ENCODE assay signal across 17 cellular contexts in the genomic region with DNA sequence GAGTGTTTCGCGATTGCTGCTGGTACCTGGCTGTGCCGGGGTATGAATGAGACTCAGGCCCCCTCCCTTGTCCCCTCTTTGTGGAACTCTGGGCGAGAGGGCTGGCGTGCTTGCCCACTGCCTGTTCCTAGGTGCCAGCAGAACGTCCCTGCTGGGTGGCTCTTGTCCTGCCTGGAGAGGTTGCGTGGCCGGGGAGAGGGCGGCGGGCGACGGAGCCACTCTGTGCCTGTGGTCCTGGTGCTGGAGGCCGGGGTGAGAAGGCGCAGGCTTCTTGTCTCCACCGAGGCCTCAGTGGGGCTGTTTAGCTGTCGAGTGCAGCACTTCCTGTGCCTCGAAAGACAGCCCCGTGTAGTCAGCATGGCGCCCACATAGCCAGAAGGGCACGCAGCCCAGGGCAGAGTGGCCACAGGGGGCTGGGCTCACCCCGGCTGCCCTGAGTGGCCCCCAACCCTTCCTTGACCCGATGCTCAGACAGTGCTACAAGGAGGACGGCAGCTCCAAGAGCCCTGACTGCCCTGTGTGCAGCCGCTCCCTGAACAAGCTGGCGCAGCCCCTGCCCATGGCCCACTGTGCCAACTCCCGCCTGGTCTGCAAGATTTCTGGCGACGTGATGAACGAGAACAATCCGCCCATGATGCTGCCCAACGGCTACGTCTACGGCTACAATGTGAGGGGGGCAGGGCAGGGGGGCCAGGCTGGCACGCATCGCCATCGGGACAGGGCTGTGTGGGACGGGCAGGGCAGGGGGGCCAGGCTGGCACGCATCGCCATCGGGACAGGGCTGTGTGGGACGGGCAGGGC. TPM values are rescaled to one million over a fixed set of nuclear protein-coding genes. Genes with fewer than 3 reads are reported as not detected.
DNase-seq lines count a peak whose midpoint lies in the region; ATAC-seq and TF ChIP-seq lines count a peak whose summit lies in the region.
"Had no signal": no experiment of that assay in that cellular context is flagged by ENCODE, and none has a peak within 500 bp of the region (broad histone marks: within the 10 kb centered on the region; RNA-seq: fewer than 3 reads in every experiment).

No MANE protein-coding gene starts in this region.

- no peak overlapping the region for H4K91ac ChIP-seq in IMR-90 (ENCODE audit: insufficient read depth, low read depth, low read length)

- no peak overlapping the region for H3K9ac ChIP-seq in IMR-90 (ENCODE audit: low read depth, low read length)
- H3K9ac ChIP-seq: BLaER1 had no signal

- no peak overlapping the region for H4K5ac ChIP-seq in IMR-90 (ENCODE audit: low read depth, low read length)

- in situ Hi-C loops in IMR-90 (cut with MboI; ENCODE audit: low sequenced_read_pairs) (no loop called here), transverse colon (cut with MboI; ENCODE audit: low pct_ligation_motif_present in 1 of 4, low pct_unique_long_range_greater_than_20kb in 1 of 4, low sequenced_read_pairs in 3 of 4) (loop anchor here in 1 of 4 donors (10.0 kb wide), 1 partner anchor 83 kb away; no protein-coding TSS in a partner anchor)

- H3K4me2 ChIP-seq in IMR-90 (ENCODE audit: low read depth, low read length) = no peak overlapping the region
- H3K4me2 ChIP-seq: BLaER1 had no signal

- peak overlapping the region; percentile 63 for H2BK5ac ChIP-seq in IMR-90 (ENCODE audit: low read depth, low read length, poor library complexity, severe bottlenecking)

- no peaks in the 10 kb centered on the region for H3K27me3 ChIP-seq in CD4-positive, alpha-beta memory T cell (ENCODE audit: insufficient read depth, low read length)
- H3K27me3 ChIP-seq in IMR-90 (ENCODE audit: control insufficient read depth, insufficient read depth, low read length) = no peaks in the 10 kb centered on the region
- H3K27me3 ChIP-seq in transverse colon = no peaks in the 10 kb centered on the region
- H3K27me3 ChIP-seq: BLaER1, gastroesophageal sphincter had no signal

- no peak overlapping the region for H3K27ac ChIP-seq in CD4-positive, alpha-beta memory T cell (ENCODE audit: low read depth, low read length)
- H3K27ac ChIP-seq in IMR-90 (ENCODE audit: insufficient read depth, low read length) (no peak overlapping the region), transverse colon (no peak overlapping the region)
- H3K27ac ChIP-seq: BLaER1, gastroesophageal sphincter had no signal

- H3K4me1 Mint-ChIP-seq in CD4-positive, alpha-beta memory T cell = peaks cover 10 to 26% (median 16%) of the 10 kb centered on the region in 4 donors
- peaks cover 24% of the 10 kb centered on the region for H3K4me1 Mint-ChIP-seq in activated naive CD8-positive, alpha-beta T cell treated with anti-CD3 and anti-CD28 coated beads for 36 hours
- H3K4me1 Mint-ChIP-seq in nephron progenitor cell = no peaks in the 10 kb centered on the region
- H3K4me1 Mint-ChIP-seq: memory B cell had no signal

- H2BK20ac ChIP-seq in IMR-90 (ENCODE audit: low read depth, low read length) = no peak overlapping the region

- no peak overlapping the region for H3K4ac ChIP-seq in IMR-90 (ENCODE audit: low read depth, low read length)

- no peaks in the 10 kb centered on the region for H3K27me3 Mint-ChIP-seq in CD4-positive, alpha-beta memory T cell
- no peaks in the 10 kb centered on the region for H3K27me3 Mint-ChIP-seq in activated naive CD8-positive, alpha-beta T cell treated with anti-CD3 and anti-CD28 coated beads for 36 hours
- H3K27me3 Mint-ChIP-seq in nephron progenitor cell (ENCODE audit: low read depth, poor library complexity) = no peaks in the 10 kb centered on the region
- H3K27me3 Mint-ChIP-seq: memory B cell had no signal

- no peak for TF ChIP-seq RAD21 in IMR-90 (IDR thresholded peaks at IDR 0.05; ENCODE audit: low read length)

- H3K18ac ChIP-seq in IMR-90 (ENCODE audit: low read depth, low read length) = no peak overlapping the region

- H3K36me3 Mint-ChIP-seq in CD4-positive, alpha-beta memory T cell = peaks cover 38 to 54% of the 10 kb centered on the region in 2 donors
- peaks cover 38% of the 10 kb centered on the region for H3K36me3 Mint-ChIP-seq in activated naive CD8-positive, alpha-beta T cell treated with anti-CD3 and anti-CD28 coated beads for 36 hours
- peaks cover 86% of the 10 kb centered on the region for H3K36me3 Mint-ChIP-seq in nephron progenitor cell (ENCODE audit: low read depth)

- no peak overlapping the region for H3K56ac ChIP-seq in IMR-90 (ENCODE audit: extremely low read depth, insufficient read depth, low read length)

- H3K27ac Mint-ChIP-seq in CD4-positive, alpha-beta memory T cell = peak overlapping the region; percentile 47 to 86 (median 76)
- peak overlapping the region; percentile 77 for H3K27ac Mint-ChIP-seq in activated naive CD8-positive, alpha-beta T cell treated with anti-CD3 and anti-CD28 coated beads for 36 hours
- H3K27ac Mint-ChIP-seq in nephron progenitor cell = peak overlapping the region; percentile 78

- H3K4me3 ChIP-seq in CD4-positive, alpha-beta memory T cell (ENCODE audit: low read length in 2 of 2) = no peak overlapping the region
- no peak overlapping the region for H3K4me3 ChIP-seq in IMR-90 (ENCODE audit: insufficient read depth, low read depth, low read length)
- H3K4me3 ChIP-seq in transverse colon = no peak overlapping the region
- H3K4me3 ChIP-seq: BLaER1, gastroesophageal sphincter, skin epidermis had no signal

- no peak overlapping the region for H3K14ac ChIP-seq in IMR-90 (replicated peaks; ENCODE audit: low read depth, low read length)

- no peak overlapping the region for H2BK120ac ChIP-seq in IMR-90 (ENCODE audit: low read depth, low read length)

- TF ChIP-seq CTCF in IMR-90 (conservative IDR thresholded peaks at IDR 0.05; ENCODE audit: low read depth, low read length) (no peak), nephron progenitor cell (IDR thresholded peaks at IDR 0.05) (no peak), transverse colon (IDR thresholded peaks at IDR 0.05) (no peak)

- peaks cover 62% of the 10 kb centered on the region for H3K36me3 ChIP-seq in CD4-positive, alpha-beta memory T cell (ENCODE audit: insufficient read depth, low read length)
- H3K36me3 ChIP-seq in IMR-90 (ENCODE audit: control insufficient read depth, insufficient read depth, low read length) (peaks cover 66% of the 10 kb centered on the region), transverse colon (peaks cover 0 to 34% (median 19%) of the 10 kb centered on the region in 4 donors)

- DNase-seq in CD4-positive, alpha-beta memory T cell = no peak
- no peak for DNase-seq in IMR-90
- no peak for DNase-seq in activated naive CD8-positive, alpha-beta T cell treated with anti-CD3 and anti-CD28 coated beads for 36 hours
- DNase-seq in nephron progenitor cell = no peak
- DNase-seq in NCI-H1694 (lab: John Stamatoyannopoulos, UW) = no peak
- DNase-seq in transverse colon = no peak
- no peak for DNase-seq in SW 1271 (lab: John Stamatoyannopoulos, UW)
- DNase-seq: activated CD4-positive, alpha-beta T cell treated with anti-CD3 and anti-CD28 coated beads, Interleukin-2, amount 50 U/mL, for 1 hour; DND-41; NCI-H2081 treated with DMSO at 0.1 percent for 48 hours; NCI-H748 treated with DMSO at 0.1 percent for 48 hours; nucleus accumbens had no signal

- dilution Hi-C loops in IMR-90 (cut with HindIII; ENCODE audit: low sequenced_read_pairs, unreplicated experiment) = no loop called here

- peaks cover 12% of the 10 kb centered on the region for H4K20me1 ChIP-seq in IMR-90 (ENCODE audit: insufficient read depth, low read length)

- H2AFZ ChIP-seq in IMR-90 (replicated peaks; ENCODE audit: low read length, poor library complexity) = no peak overlapping the region

- no peak overlapping the region for H3K4me3 Mint-ChIP-seq in CD4-positive, alpha-beta memory T cell
- no peak overlapping the region for H3K4me3 Mint-ChIP-seq in activated naive CD8-positive, alpha-beta T cell treated with anti-CD3 and anti-CD28 coated beads for 36 hours
- no peak overlapping the region for H3K4me3 Mint-ChIP-seq in nephron progenitor cell
- H3K4me3 Mint-ChIP-seq: memory B cell had no signal

- no peaks in the 10 kb centered on the region for H3K9me3 ChIP-seq in CD4-positive, alpha-beta memory T cell (ENCODE audit: control insufficient read depth in 1 of 2, low read length in 2 of 2)
- H3K9me3 ChIP-seq in IMR-90 (ENCODE audit: control insufficient read depth, insufficient read depth, low read length) (peaks cover 18% of the 10 kb centered on the region; the same call in 1 of the 2 replicates), transverse colon (no peaks in the 10 kb centered on the region)
- H3K9me3 ChIP-seq: BLaER1, gastroesophageal sphincter had no signal

- H4K8ac ChIP-seq in IMR-90 (ENCODE audit: low read depth in 2 of 2, low read length in 2 of 2) = no peak overlapping the region

- CTCF ChIA-PET in CD4-positive, alpha-beta memory T cell (lab: Charles Lee; ENCODE audit: partially characterized antibody) = no interaction called here
- CTCF ChIA-PET in IMR-90 (lab: Yijun Ruan, JAX) = no interaction called here

- no peak for TF ChIP-seq POLR2A in IMR-90 (IDR thresholded peaks at IDR 0.05; ENCODE audit: low read depth, low read length)
- TF ChIP-seq POLR2A in transverse colon (IDR thresholded peaks at IDR 0.05) = no peak

- no peaks in the 10 kb centered on the region for H3K9me1 ChIP-seq in IMR-90 (ENCODE audit: insufficient read depth, low read length)

- no peak for TF ChIP-seq EP300 in transverse colon (IDR thresholded peaks at IDR 0.05; ENCODE audit: low read depth)

- no peak overlapping the region for H2BK15ac ChIP-seq in IMR-90 (ENCODE audit: low read depth, low read length)

- intact Hi-C loops in CD4-positive, alpha-beta memory T cell (cut with micrococcal nuclease) = no loop called here
- intact Hi-C loops in IMR-90 (cut with micrococcal nuclease) (no loop called here), transverse colon (cut with DNase I; ENCODE audit: low total_unique reads) (no loop called here)

- no peaks in the 10 kb centered on the region for H3K4me1 ChIP-seq in CD4-positive, alpha-beta memory T cell (ENCODE audit: insufficient read depth, low read length)
- H3K4me1 ChIP-seq in IMR-90 (ENCODE audit: control insufficient read depth, insufficient read depth, low read length) = peaks cover 4% of the 10 kb centered on the region; the same call in 1 of the 2 replicates
- H3K4me1 ChIP-seq in transverse colon = no peaks in the 10 kb centered on the region
- H3K4me1 ChIP-seq: gastroesophageal sphincter had no signal

- WGBS in IMR-90 (ENCODE audit: extremely low coverage in 2 of 2, insufficient read length in 1 of 2), 2 experiments = 97% methylated on average over 25 of the region's 41 CpGs; no CpG with 5 or more reads in 1 of the 2 experiments
- 96% methylated on average over 41 of the region's 41 CpGs; no CpG with 5 or more reads in 1 of the 2 donors for WGBS in transverse colon (ENCODE audit: low coverage in 1 of 2), 2 donors

- no peaks in the 10 kb centered on the region for H3K9me3 Mint-ChIP-seq in CD4-positive, alpha-beta memory T cell
- peaks cover 7% of the 10 kb centered on the region for H3K9me3 Mint-ChIP-seq in activated naive CD8-positive, alpha-beta T cell treated with anti-CD3 and anti-CD28 coated beads for 36 hours
- peaks cover 21% of the 10 kb centered on the region for H3K9me3 Mint-ChIP-seq in nephron progenitor cell

- BruUV-seq in IMR-90 (replicated peaks; lab: Mats Ljungman, UMichigan) = no TSS peak

- H2AK5ac ChIP-seq in IMR-90 (ENCODE audit: low read depth, low read length) = no peak overlapping the region

- H3K79me1 ChIP-seq in IMR-90 (ENCODE audit: low read depth in 1 of 2, low read length in 2 of 2) = peaks cover 13 to 45% of the 10 kb centered on the region in 2 experiments

- no peak overlapping the region for H3K23ac ChIP-seq in IMR-90 (ENCODE audit: low read depth, low read length)

- ATAC-seq in IMR-90 (ENCODE audit: low read depth) (no peak), GM19351 (IDR thresholded peaks at IDR 0.05; ENCODE audit: unreplicated experiment) (no peak)
- ATAC-seq: gastroesophageal sphincter had no signal

- peak overlapping the region; percentile 15 for H2AK9ac ChIP-seq in IMR-90 (replicated peaks; ENCODE audit: low read depth, low read length, poor library complexity)

- POLR2A ChIA-PET in CD4-positive, alpha-beta memory T cell (lab: Charles Lee; ENCODE audit: partially characterized antibody) = interaction anchor here (1.4 kb wide), 1 partner anchor 8 kb away, joined by 6 read pairs; no protein-coding TSS in a partner anchor
- POLR2A ChIA-PET in IMR-90 (lab: Charles Lee; ENCODE audit: unreplicated experiment) = no interaction called here

RNA-seq across cellular contexts. Expression of gene UVSSA, which starts 8.9 kb away (rescaled TPM):
- 10 to 100 TPM; 44.4 to 44.6 TPM for total RNA-seq in CD4-positive, alpha-beta memory T cell
- polyA plus RNA-seq in CD4-positive, alpha-beta memory T cell = 1 to 10 TPM; 2.4 to 6.8 TPM
- total RNA-seq in IMR-90 (2012; rRNA removed) (1.4 TPM in 2 replicates), transverse colon (100 to 1,000 TPM in 1 of 4 donors, 10 to 100 TPM in 3; 13.5 to 114 (median 34.2) TPM)
- 8.4 and 9.4 TPM in 2 replicates for polyA plus RNA-seq in IMR-90 (2012; rRNA removed)
- 5.7 and 5.9 TPM in 2 replicates for polyA plus RNA-seq in IMR-90 (2012; cell fraction: cytosol; rRNA removed)
- polyA plus RNA-seq in IMR-90 (2012; cell fraction: nucleus; rRNA removed; ENCODE audit: low replicate concordance) = 63.0 and 126 TPM in 2 replicates
- total RNA-seq in activated naive CD8-positive, alpha-beta T cell treated with anti-CD3 and anti-CD28 coated beads for 36 hours = 10 to 100 TPM; 13.2 to 14.1 TPM

RNA-seq across cellular contexts. Expression of gene MAEA, which starts 48.5 kb away (rescaled TPM):
- total RNA-seq in CD4-positive, alpha-beta memory T cell = 100 to 1,000 TPM; 101 to 106 TPM
- polyA plus RNA-seq in CD4-positive, alpha-beta memory T cell = 10 to 100 TPM; 54.1 to 70.9 TPM
- total RNA-seq in IMR-90 (2012; rRNA removed) (61.5 and 77.2 TPM in 2 replicates), transverse colon (100 to 1,000 TPM; 114 to 211 (median 168) TPM)
- polyA plus RNA-seq in IMR-90 (2012; rRNA removed) = 108 and 120 TPM in 2 replicates
- polyA plus RNA-seq in IMR-90 (2012; cell fraction: cytosol; rRNA removed) = 108 and 119 TPM in 2 replicates
- polyA plus RNA-seq in IMR-90 (2012; cell fraction: nucleus; rRNA removed; ENCODE audit: low replicate concordance) = 179 and 309 TPM in 2 replicates
- total RNA-seq in activated naive CD8-positive, alpha-beta T cell treated with anti-CD3 and anti-CD28 coated beads for 36 hours = 10 to 100 TPM; 51.3 to 53.2 TPM
